12 cellular contexts compared by ENCODE assay signal in genomic region chr17:81341347-81342061, GRCh38. TPM values are rescaled to one million over a fixed set of nuclear protein-coding genes. Genes with fewer than 3 reads are reported as not detected.
A peak's percentile ranks its signal among the peaks of the same experiment; 100 is the strongest.
DNase-seq lines count a peak whose midpoint lies in the region; ATAC-seq and TF ChIP-seq lines count a peak whose summit lies in the region.
"Had no signal": no experiment of that assay in that cellular context is flagged by ENCODE, and none has a peak within 500 bp of the region (broad histone marks: within the 10 kb centered on the region; RNA-seq: fewer than 3 reads in every experiment).

No MANE protein-coding gene starts in this region.

- H3K4me2 ChIP-seq in GM23338: peak overlapping the region; percentile 97

- H3K27me3 Mint-ChIP-seq in GM23338 (ENCODE audit: insufficient read depth, low read depth, poor library complexity): peaks cover 68% of the 10 kb centered on the region

- H3K4me1 Mint-ChIP-seq in GM23338: peaks cover 35% of the 10 kb centered on the region

- 0 out of 2 replicates have a peak, but pooled peaks cover 5% of the 10 kb centered on the region for H4K20me1 ChIP-seq in GM23338 (replicated peaks; ENCODE audit: insufficient read depth)

- intact Hi-C loops in breast epithelium (cut with DNase I; ENCODE audit: low total_unique reads): loop anchor here (1.0 kb wide), 1 partner anchor 169 kb away; no protein-coding TSS in a partner anchor
- intact Hi-C loops in sigmoid colon (cut with DNase I): loop anchor here (1.0 kb wide), 1 partner anchor 171 kb away; the partner anchor contains the start of gene ACTG1

- H3K27ac ChIP-seq in GM23338 (ENCODE audit: low read depth): no peak overlapping the region
- peak overlapping the region; percentile 96 to 97 for H3K27ac ChIP-seq in breast epithelium
- peak overlapping the region; percentile 95 to 100 (median 98) for H3K27ac ChIP-seq in sigmoid colon

- no peak for TF ChIP-seq EP300 in sigmoid colon (IDR thresholded peaks at IDR 0.05)

- H3K9me3 Mint-ChIP-seq in GM23338: no peaks in the 10 kb centered on the region; the same call in 2 of the 3 replicates
- H3K9me3 Mint-ChIP-seq: activated T-cell treated with anti-CD3 and anti-CD28 coated beads, Interleukin-2, amount 50 U/mL, for 72 hours; memory B cell; stimulated activated effector memory CD8-positive, alpha-beta T cell treated with anti-CD3 and anti-CD28 coated beads, Interleukin-12 subunit alpha, Interleukin-12 subunit beta, amount 100 ng/mL, for 72 hours had no signal

- no peak for TF ChIP-seq CTCF in GM23338 (conservative IDR thresholded peaks at IDR 0.05; ENCODE audit: low read depth in 2 of 2)
- TF ChIP-seq CTCF in breast epithelium (IDR thresholded peaks at IDR 0.05): no peak
- TF ChIP-seq CTCF in sigmoid colon (IDR thresholded peaks at IDR 0.05): no peak

- ATAC-seq in GM23338: no peak; the same call in 2 of the 3 replicates
- no peak for ATAC-seq in HG02852 (IDR thresholded peaks at IDR 0.05; ENCODE audit: unreplicated experiment)
- ATAC-seq: activated T-cell treated with anti-CD3 and anti-CD28 coated beads, Interleukin-2, amount 50 U/mL, for 72 hours; stimulated activated effector memory CD8-positive, alpha-beta T cell treated with anti-CD3 and anti-CD28 coated beads, Interleukin-12 subunit alpha, Interleukin-12 subunit beta, amount 100 ng/mL, for 72 hours had no signal

- H3K4me3 Mint-ChIP-seq in GM23338: peak overlapping the region; percentile 26; the same call in 1 of the 3 replicates
- H3K4me3 Mint-ChIP-seq: activated T-cell treated with anti-CD3 and anti-CD28 coated beads, Interleukin-2, amount 50 U/mL, for 72 hours; IgD-negative memory B cell; memory B cell; stimulated activated effector memory CD8-positive, alpha-beta T cell treated with anti-CD3 and anti-CD28 coated beads, Interleukin-12 subunit alpha, Interleukin-12 subunit beta, amount 100 ng/mL, for 72 hours had no signal

- peaks cover 5% of the 10 kb centered on the region for H3K79me2 ChIP-seq in GM23338 (replicated peaks; ENCODE audit: insufficient read depth)

- H3K9me2 ChIP-seq in GM23338 (ENCODE audit: insufficient read depth): no peaks in the 10 kb centered on the region

- WGBS in sigmoid colon, 2 donors: 2 to 5% methylated on average over 90 of the region's 90 CpGs

- H3K4me1 ChIP-seq in GM23338 (ENCODE audit: insufficient read depth): peaks cover 47% of the 10 kb centered on the region
- H3K4me1 ChIP-seq in breast epithelium: peaks cover 25% of the 10 kb centered on the region in 2 donors
- H3K4me1 ChIP-seq in sigmoid colon: peaks cover 0 to 65% (median 49%) of the 10 kb centered on the region in 4 donors

- H3K36me3 ChIP-seq in GM23338 (ENCODE audit: insufficient read depth) (no peaks in the 10 kb centered on the region), breast epithelium (no peaks in the 10 kb centered on the region), sigmoid colon (no peaks in the 10 kb centered on the region)

- DNase-seq in GM23338 (ENCODE audit: low spot score) (peak; percentile 51), breast epithelium (ENCODE audit: low spot score in 2 of 2) (no peak), islet precursor cell (peak; percentile 69), sigmoid colon (peak; percentile 67), globus pallidus (ENCODE audit: low spot score) (no peak)
- DNase-seq in stimulated activated CD8-positive, alpha-beta memory T cell treated with anti-CD3 and anti-CD28 coated beads, Interleukin-4, amount 100 ng/mL, for 48 hours: no peak
- no peak for DNase-seq in activated CD4-positive, CD25-positive, alpha-beta regulatory T cell treated with anti-CD3 and anti-CD28 coated beads, Interleukin-2, amount 50 U/mL, for 72 hours
- DNase-seq: activated T-cell treated with anti-CD3 and anti-CD28 coated beads, Interleukin-2, amount 50 U/mL, for 72 hours had no signal

- H3K9me3 ChIP-seq in breast epithelium (no peaks in the 10 kb centered on the region), sigmoid colon (no peaks in the 10 kb centered on the region)

- no peak for TF ChIP-seq POLR2A in breast epithelium (IDR thresholded peaks at IDR 0.05)
- TF ChIP-seq POLR2A in sigmoid colon (IDR thresholded peaks at IDR 0.05): no peak

- H3K4me3 ChIP-seq in GM23338 (peak overlapping the region; percentile 84), breast epithelium (peak overlapping the region; percentile 69 to 94 (median 81)), sigmoid colon (peak overlapping the region; percentile 64 to 93 (median 86))

- H2AFZ ChIP-seq in GM23338: no peak overlapping the region

- H3K27me3 ChIP-seq in GM23338 (ENCODE audit: insufficient read depth): peaks cover 69% of the 10 kb centered on the region
- no peaks in the 10 kb centered on the region for H3K27me3 ChIP-seq in breast epithelium
- H3K27me3 ChIP-seq in sigmoid colon: no peaks in the 10 kb centered on the region

- no peaks in the 10 kb centered on the region for H3K36me3 Mint-ChIP-seq in GM23338 (ENCODE audit: low read depth)
- H3K36me3 Mint-ChIP-seq: IgD-negative memory B cell, memory B cell had no signal

- no peak overlapping the region for H3K27ac Mint-ChIP-seq in GM23338
- H3K27ac Mint-ChIP-seq: memory B cell; stimulated activated effector memory CD8-positive, alpha-beta T cell treated with anti-CD3 and anti-CD28 coated beads, Interleukin-12 subunit alpha, Interleukin-12 subunit beta, amount 100 ng/mL, for 72 hours had no signal

- H3F3A ChIP-seq in GM23338 (replicated peaks; ENCODE audit: low read depth): peaks cover 18% of the 10 kb centered on the region

TF ChIP-seq in GM23338, 12 proteins besides CTCF, POLR2A, EP300 and RAD21:
- TF ChIP-seq ZNF331 (CRISPR knock-in tag; IDR thresholded peaks at IDR 0.05; ENCODE audit: low read depth) (no peak), CREB1 (CRISPR knock-in tag; IDR thresholded peaks at IDR 0.05; ENCODE audit: low read depth) (no peak), JUNB (IDR thresholded peaks at IDR 0.05; ENCODE audit: unreplicated experiment) (no peak), EZH2 (IDR thresholded peaks at IDR 0.05; ENCODE audit: low read depth, unreplicated experiment) (peak; percentile 13), EZH2phosphoT487 (IDR thresholded peaks at IDR 0.05; ENCODE audit: unreplicated experiment) (no peak)

RNA-seq across cellular contexts. Expression of gene SLC38A10, which starts 46.4 kb away (rescaled TPM):
- 51.7 and 55.8 TPM in 2 replicates for total RNA-seq in GM23338 (2014; rRNA removed; shearing (Covaris generic))
- 17.1 and 18.3 TPM in 2 replicates for polyA plus RNA-seq in GM23338 (2016; fragmentation: Nextera tagmentation; extraction: Ambion mirVana)
- total RNA-seq in breast epithelium: 100 to 1,000 TPM in 1 of 3 donors, 10 to 100 TPM in 2; 52.4 to 104 (median 85.2) TPM
- 10 to 100 TPM; 32.1 to 54.8 (median 42.3) TPM for total RNA-seq in sigmoid colon
- polyA plus RNA-seq in sigmoid colon: 10 to 100 TPM in 2 of 3 donors, 1 to 10 TPM in 1; 7.8 to 88.7 (median 14.1) TPM

RNA-seq across cellular contexts. Expression of gene BAHCC1, which starts 53.8 kb away (rescaled TPM):
- 1.1 and 1.8 TPM in 2 replicates for total RNA-seq in GM23338 (2014; rRNA removed; shearing (Covaris generic))
- polyA plus RNA-seq in GM23338 (2016; fragmentation: Nextera tagmentation; extraction: Ambion mirVana) (0.17 and 0.24 TPM in 2 replicates), sigmoid colon (10 to 100 TPM in 1 of 3 donors, 1 to 10 TPM in 2; 1.8 to 12.9 (median 3.0) TPM)
- total RNA-seq in breast epithelium (10 to 100 TPM in 2 of 3 donors, 1 to 10 TPM in 1; 7.4 to 17.0 (median 11.7) TPM), sigmoid colon (10 to 100 TPM in 1 of 4 donors, 1 to 10 TPM in 3; 3.8 to 18.6 (median 7.2) TPM)
- polyA plus RNA-seq: IgD-negative memory B cell had no signal

Comparison
In these comparisons a context has a peak if more than half of its experiments do, and no peak if none do; other contexts are left out.
1. DNase-seq: peak in GM23338 (single experiment), islet precursor cell (single experiment) and sigmoid colon (single experiment); none in breast epithelium (0 of 2), globus pallidus (single experiment), stimulated activated CD8-positive, alpha-beta memory T cell treated with anti-CD3 and anti-CD28 coated beads, Interleukin-4, amount 100 ng/mL, for 48 hours (single experiment) and activated CD4-positive, CD25-positive, alpha-beta regulatory T cell treated with anti-CD3 and anti-CD28 coated beads, Interleukin-2, amount 50 U/mL, for 72 hours (single experiment).
2. Peak in every context shown above with its lines, with median percentiles within 50 percentile points of each other: H3K4me3 ChIP-seq.